Comparison of ENCODE assay signal across 1 cellular context in genomic region chr17:64647817-64648216, GRCh38.
TF ChIP-seq lines count a peak whose summit lies in the region.

No MANE protein-coding gene starts in this region.

TF ChIP-seq in HepG2, 621 proteins besides CTCF, POLR2A, EP300 and RAD21:
- no peak for TF ChIP-seq HOXA7 (CRISPR knock-in tag; IDR thresholded peaks at IDR 0.05)
- no peak for TF ChIP-seq ZNF326 (CRISPR knock-in tag; IDR thresholded peaks at IDR 0.05; ENCODE audit: borderline replicate concordance)
- no peak for TF ChIP-seq KMT2B (CRISPR knock-in tag; IDR thresholded peaks at IDR 0.05)
- peak; percentile 51; the same call in 1 of the 2 replicates for TF ChIP-seq ZNF121 (CRISPR knock-in tag; IDR thresholded peaks at IDR 0.05)
- TF ChIP-seq NCOA5 (CRISPR knock-in tag; IDR thresholded peaks at IDR 0.05): no peak
